In genomic region chr4:74152841-74153240, GRCh38 we compare ENCODE assay signal across 27 cellular contexts. TPM values are rescaled to one million over a fixed set of nuclear protein-coding genes. Genes with fewer than 3 reads are reported as not detected.
"Had no signal": no experiment of that assay in that cellular context is flagged by ENCODE, and none has a peak within 500 bp of the region (broad histone marks: within the 10 kb centered on the region; RNA-seq: fewer than 3 reads in every experiment).

No MANE protein-coding gene starts in this region.

- ATAC-seq: activated naive CD8-positive, alpha-beta T cell treated with anti-CD3 and anti-CD28 coated beads, Interleukin-2, amount 50 U/mL, for 24 hours; body of pancreas; naive thymus-derived CD8-positive, alpha-beta T cell; WTC11 had no signal

- H3K36me3 Mint-ChIP-seq: activated naive CD4-positive, alpha-beta T cell treated with anti-CD3 and anti-CD28 coated beads, Interleukin-2, amount 50 U/mL, for 24 hours; immature natural killer cell; memory B cell; naive thymus-derived CD8-positive, alpha-beta T cell; WTC11 had no signal

- H3K9me3 ChIP-seq: body of pancreas, colonic mucosa, esophagus squamous epithelium, right atrium auricular region, tibial nerve had no signal

- H3K4me1 ChIP-seq: colonic mucosa had no signal

- H3K9me3 Mint-ChIP-seq: activated CD4-positive, alpha-beta memory T cell treated with anti-CD3 and anti-CD28 coated beads, Interleukin-2, amount 10 ng/mL, durations not matched to agents 7 days and 5 days; activated CD4-positive, alpha-beta T cell treated with anti-CD3 and anti-CD28 coated beads, Interleukin-2, amount 10 ng/mL, durations not matched to agents 7 days and 5 days; activated naive CD4-positive, alpha-beta T cell treated with anti-CD3 and anti-CD28 coated beads, Interleukin-2, amount 50 U/mL, for 24 hours; activated naive CD8-positive, alpha-beta T cell treated with anti-CD3 and anti-CD28 coated beads, Interleukin-2, amount 50 U/mL, for 24 hours; activated T-cell treated with anti-CD3 and anti-CD28 coated beads, Interleukin-2, amount 50 U/mL, for 24 hours; activated T-helper 2 cell treated with anti-CD3 and anti-CD28 coated beads, Interferon-gamma antibody, Interleukin-2, Interleukin-4, amounts not matched to agents 10 μg/mL and 5 μg/mL and 100 μg/mL, durations not matched to agents 14 hours and 24 hours and 36 hours; memory B cell; neural crest cell; WTC11 had no signal

- DNase-seq: activated CD4-positive, alpha-beta memory T cell treated with anti-CD3 and anti-CD28 coated beads, Interleukin-2, amount 10 ng/mL, durations not matched to agents 7 days and 5 days; activated CD4-positive, alpha-beta T cell treated with anti-CD3 and anti-CD28 coated beads for 1 hour; activated CD4-positive, alpha-beta T cell treated with anti-CD3 and anti-CD28 coated beads, Interleukin-2, amount 10 ng/mL, durations not matched to agents 7 days and 5 days; activated CD8-positive, alpha-beta memory T cell treated with anti-CD3 and anti-CD28 coated beads, Interleukin-2, amount 50 U/mL, for 48 hours; activated naive CD8-positive, alpha-beta T cell treated with anti-CD3 and anti-CD28 coated beads, Interleukin-2, amount 50 U/mL, for 24 hours; activated T-cell treated with anti-CD3 and anti-CD28 coated beads, Interleukin-2, amount 50 U/mL, for 24 hours; body of pancreas; cerebellar nuclear complex; colonic mucosa; effector CD8-positive, alpha-beta T cell; esophagus squamous epithelium; head of caudate nucleus; hippocampal formation; immature natural killer cell; naive thymus-derived CD8-positive, alpha-beta T cell; occipital lobe; stimulated activated naive CD4-positive, alpha-beta T cell; T-helper 2 cell had no signal

- H3K27ac ChIP-seq: body of pancreas, cardiac muscle cell, colonic mucosa, epithelial cell of prostate, esophagus squamous epithelium, right atrium auricular region, tibial nerve had no signal

- H3K4me3 Mint-ChIP-seq: activated CD4-positive, alpha-beta memory T cell treated with anti-CD3 and anti-CD28 coated beads, Interleukin-2, amount 10 ng/mL, durations not matched to agents 7 days and 5 days; activated CD4-positive, alpha-beta T cell treated with anti-CD3 and anti-CD28 coated beads, Interleukin-2, amount 10 ng/mL, durations not matched to agents 7 days and 5 days; activated naive CD4-positive, alpha-beta T cell treated with anti-CD3 and anti-CD28 coated beads, Interleukin-2, amount 50 U/mL, for 24 hours; activated naive CD8-positive, alpha-beta T cell treated with anti-CD3 and anti-CD28 coated beads, Interleukin-2, amount 50 U/mL, for 24 hours; activated T-cell treated with anti-CD3 and anti-CD28 coated beads, Interleukin-2, amount 50 U/mL, for 24 hours; immature natural killer cell; memory B cell; naive thymus-derived CD8-positive, alpha-beta T cell; WTC11 had no signal

- H3K36me3 ChIP-seq: cardiac muscle cell, colonic mucosa, esophagus squamous epithelium, right atrium auricular region, tibial nerve had no signal

- H3K27me3 ChIP-seq: body of pancreas, cardiac muscle cell, colonic mucosa, esophagus squamous epithelium, right atrium auricular region had no signal

- H3K27ac Mint-ChIP-seq: activated CD4-positive, alpha-beta memory T cell treated with anti-CD3 and anti-CD28 coated beads, Interleukin-2, amount 10 ng/mL, durations not matched to agents 7 days and 5 days; activated CD4-positive, alpha-beta T cell treated with anti-CD3 and anti-CD28 coated beads, Interleukin-2, amount 10 ng/mL, durations not matched to agents 7 days and 5 days; activated naive CD4-positive, alpha-beta T cell treated with anti-CD3 and anti-CD28 coated beads, Interleukin-2, amount 50 U/mL, for 24 hours; activated naive CD8-positive, alpha-beta T cell treated with anti-CD3 and anti-CD28 coated beads, Interleukin-2, amount 50 U/mL, for 24 hours; activated T-cell treated with anti-CD3 and anti-CD28 coated beads, Interleukin-2, amount 50 U/mL, for 24 hours; activated T-helper 2 cell treated with anti-CD3 and anti-CD28 coated beads, Interferon-gamma antibody, Interleukin-2, Interleukin-4, amounts not matched to agents 10 μg/mL and 5 μg/mL and 100 μg/mL, durations not matched to agents 14 hours and 24 hours and 36 hours; immature natural killer cell; memory B cell; naive thymus-derived CD8-positive, alpha-beta T cell; WTC11 had no signal

- H3K4me3 ChIP-seq: body of pancreas, cardiac muscle cell, colonic mucosa, esophagus squamous epithelium, right atrium auricular region, tibial nerve had no signal

RNA-seq across cellular contexts. Expression of gene CXCL2, which starts 53.8 kb away (rescaled TPM):
- total RNA-seq: activated CD4-positive, alpha-beta memory T cell treated with anti-CD3 and anti-CD28 coated beads, Interleukin-2, amount 10 ng/mL, durations not matched to agents 7 days and 5 days; activated T-helper 2 cell treated with anti-CD3 and anti-CD28 coated beads, Interferon-gamma antibody, Interleukin-2, Interleukin-4, amounts not matched to agents 10 μg/mL and 5 μg/mL and 100 μg/mL, durations not matched to agents 14 hours and 24 hours and 36 hours; cardiac muscle cell; naive thymus-derived CD8-positive, alpha-beta T cell had no signal
- polyA plus RNA-seq: cardiac muscle cell; naive thymus-derived CD8-positive, alpha-beta T cell had no signal
